8 cellular contexts compared by ENCODE assay signal in the genomic region with DNA sequence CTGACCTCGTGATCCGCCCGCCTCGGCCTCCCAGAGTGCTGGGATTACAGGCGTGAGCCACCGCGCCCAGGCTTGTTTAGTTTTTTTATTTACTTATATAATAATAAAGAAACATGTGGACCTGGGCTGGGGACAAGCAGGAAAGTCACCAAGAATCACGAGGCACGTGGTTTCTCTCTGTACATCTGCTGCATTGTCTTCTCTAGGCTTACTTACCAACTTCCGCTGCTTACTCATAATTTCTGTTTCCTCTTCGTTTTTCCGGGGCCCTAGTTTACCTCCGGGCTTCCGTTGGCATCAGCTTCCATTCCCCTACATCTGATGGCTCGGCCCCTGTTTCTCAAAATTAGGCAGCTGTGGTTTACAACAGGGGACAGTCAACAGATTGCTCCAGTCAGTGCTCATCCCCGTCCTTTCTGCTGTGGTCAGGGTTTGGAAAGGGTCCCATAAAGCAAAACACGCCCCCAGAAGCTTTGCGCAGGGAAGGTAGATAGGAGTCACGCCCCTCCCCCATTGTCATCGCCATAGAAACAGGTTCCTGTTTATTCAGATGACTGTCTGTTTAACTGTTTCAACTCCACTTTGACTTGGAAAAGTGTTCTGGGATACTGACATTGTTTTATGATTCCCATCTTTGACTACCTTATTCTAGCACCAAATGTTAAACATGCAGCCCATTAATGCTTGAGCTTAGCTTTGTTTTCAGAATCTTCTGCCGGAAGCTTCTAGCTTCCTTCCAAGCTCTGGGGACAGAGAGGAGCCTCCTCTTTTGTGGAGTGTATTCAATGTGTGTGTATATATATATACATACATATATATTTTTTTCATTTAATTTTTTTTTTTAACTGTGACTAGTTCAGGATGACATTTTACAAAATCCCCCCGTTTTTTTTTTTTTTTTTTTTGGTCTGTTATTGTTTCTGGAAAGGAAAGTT. TPM values are rescaled to one million over a fixed set of nuclear protein-coding genes. Genes with fewer than 3 reads are reported as not detected.
DNase-seq lines count a peak whose midpoint lies in the region; ATAC-seq and TF ChIP-seq lines count a peak whose summit lies in the region.

No MANE protein-coding gene starts in this region.

- CTCF ChIA-PET in GM10248 (lab: Yijun Ruan, JAX) = interaction anchor here (1.3 to 3.6 kb wide), 5 partner anchors 13 to 73 kb away, joined by 3 to 17 read pairs (median 4); no protein-coding TSS in a partner anchor

- DNase-seq in GM10248 (ENCODE audit: extremely low spot score) (peak; percentile 31), SHP77 treated with DMSO at 0.1 percent for 48 hours (lab: John Stamatoyannopoulos, UW) (peak; percentile 95), cardiac septum (ENCODE audit: low spot score) (peak; percentile 85), sciatic nerve (ENCODE audit: low spot score) (peak; percentile 88), NCI-H526 treated with DMSO at 0.1 percent for 48 hours (lab: John Stamatoyannopoulos, UW) (no peak), amniotic stem cell (lab: John Stamatoyannopoulos, UW) (no peak)
- DNase-seq in activated effector memory CD4-positive, alpha-beta T cell treated with Interleukin-2 at 50 U/mL for 16 hours = peak; percentile 63

- ATAC-seq in HG02852 (IDR thresholded peaks at IDR 0.05; ENCODE audit: unreplicated experiment) (peak; percentile 37), sciatic nerve (peak; percentile 95)

- POLR2A ChIA-PET in GM10248 (lab: Yijun Ruan, JAX) = interaction anchor here (1.0 kb wide), 1 partner anchor 51 kb away, joined by 4 read pairs; a partner anchor contains a TSS

- no peak for TF ChIP-seq CTCF in GM10248 (IDR thresholded peaks at IDR 0.05; ENCODE audit: control extremely low read depth, extremely low read depth, low read depth, missing control alignments)

- intact Hi-C loops in cardiac septum (cut with DNase I) = no loop called here
- intact Hi-C loops in sciatic nerve (cut with DNase I) = no loop called here

RNA-seq across cellular contexts. Expression of a gene that starts 32.0 kb away (rescaled TPM):
- total RNA-seq in cardiac septum (135 TPM), sciatic nerve (1.7 TPM)

RNA-seq across cellular contexts. Expression of a gene that starts 50.7 kb away (rescaled TPM):
- total RNA-seq in cardiac septum = 135 TPM
- 187 TPM for total RNA-seq in sciatic nerve

Comparison
In these comparisons a context has a peak if more than half of its experiments do, and no peak if none do; other contexts are left out.
1. DNase-seq: peak in GM10248 (single experiment), SHP77 treated with DMSO at 0.1 percent for 48 hours (single experiment), activated effector memory CD4-positive, alpha-beta T cell treated with Interleukin-2 at 50 U/mL for 16 hours (single experiment), cardiac septum (single experiment) and sciatic nerve (single experiment); none in NCI-H526 treated with DMSO at 0.1 percent for 48 hours (single experiment) and amniotic stem cell (single experiment).
2. RNA of a gene that starts 32.0 kb away (total RNA-seq): 135 TPM in cardiac septum (single experiment); 1.7 TPM in sciatic nerve (single experiment); every median in the first group is over 10 times any median in the second.